Comparison of ENCODE assay signal across 8 cellular contexts in the genomic region with DNA sequence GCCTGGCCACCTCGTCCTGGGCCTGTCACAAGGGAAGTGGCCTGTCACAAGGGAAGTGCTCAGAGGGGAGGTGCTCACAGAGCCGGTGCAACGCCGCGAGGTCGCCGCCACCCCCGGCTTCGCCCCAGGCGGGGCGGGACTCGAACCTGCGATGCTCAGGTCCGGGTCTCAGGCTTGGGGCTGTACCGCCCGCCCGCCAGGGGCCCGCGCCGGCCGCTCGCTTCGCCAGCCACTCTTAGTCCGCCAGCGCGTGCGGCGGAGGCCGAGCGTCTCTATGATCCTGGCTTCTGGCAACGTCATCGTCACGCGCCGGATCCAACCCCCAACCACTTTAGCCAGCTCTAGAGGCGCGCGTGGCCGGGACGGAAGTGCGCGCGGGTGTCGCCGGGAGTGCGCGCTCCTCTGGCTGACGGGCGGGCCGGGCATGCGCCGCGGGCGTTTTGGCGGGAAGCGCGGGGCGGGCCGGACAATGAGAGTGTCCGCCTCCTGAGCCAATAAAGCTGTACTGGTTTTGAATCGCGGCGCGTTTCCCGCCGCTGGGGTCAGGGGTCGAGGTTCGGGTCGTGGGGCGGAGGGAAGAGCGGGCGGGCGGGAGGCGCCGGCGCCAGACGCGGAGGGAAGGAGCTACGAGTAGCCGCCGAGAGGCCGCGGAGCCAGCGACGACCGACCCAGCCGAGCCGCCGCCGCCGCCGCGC.
DNase-seq lines count a peak whose midpoint lies in the region; ATAC-seq and TF ChIP-seq lines count a peak whose summit lies in the region.

A gene with protein sequence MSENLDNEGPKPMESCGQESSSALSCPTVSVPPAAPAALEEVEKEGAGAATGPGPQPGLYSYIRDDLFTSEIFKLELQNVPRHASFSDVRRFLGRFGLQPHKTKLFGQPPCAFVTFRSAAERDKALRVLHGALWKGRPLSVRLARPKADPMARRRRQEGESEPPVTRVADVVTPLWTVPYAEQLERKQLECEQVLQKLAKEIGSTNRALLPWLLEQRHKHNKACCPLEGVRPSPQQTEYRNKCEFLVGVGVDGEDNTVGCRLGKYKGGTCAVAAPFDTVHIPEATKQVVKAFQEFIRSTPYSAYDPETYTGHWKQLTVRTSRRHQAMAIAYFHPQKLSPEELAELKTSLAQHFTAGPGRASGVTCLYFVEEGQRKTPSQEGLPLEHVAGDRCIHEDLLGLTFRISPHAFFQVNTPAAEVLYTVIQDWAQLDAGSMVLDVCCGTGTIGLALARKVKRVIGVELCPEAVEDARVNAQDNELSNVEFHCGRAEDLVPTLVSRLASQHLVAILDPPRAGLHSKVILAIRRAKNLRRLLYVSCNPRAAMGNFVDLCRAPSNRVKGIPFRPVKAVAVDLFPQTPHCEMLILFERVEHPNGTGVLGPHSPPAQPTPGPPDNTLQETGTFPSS (minus strand): TSS at position 276 of the 695 bp plus-strand sequence. CDS start 320 bp downstream, outside the sequence.

- DNase-seq in AG08396 (ENCODE audit: low spot score) (peak; percentile 100), NCI-H345 (lab: John Stamatoyannopoulos, UW) (peak; percentile 95), islet precursor cell (peak; percentile 99)
- DNase-seq in activated CD4-positive, CD25-positive, alpha-beta regulatory T cell (lab: John Stamatoyannopoulos, UW): peak; percentile 93 to 97 (median 93)
- DNase-seq in central memory CD4-positive, alpha-beta T cell: peak; percentile 98
- peak; percentile 94 to 97 (median 95) for DNase-seq in stimulated activated CD4-positive, alpha-beta T cell treated with anti-CD3 and anti-CD28 coated beads, Interleukin-12 subunit alpha, Interleukin-12 subunit beta, amount 100 ng/mL, for 48 hours (ENCODE audit: low read depth in 2 of 3, low spot score in 1 of 3)

- peak; percentile 69 for ATAC-seq in HG03196 (IDR thresholded peaks at IDR 0.05; ENCODE audit: unreplicated experiment)

- TF ChIP-seq POLR2A in GM18951 (IDR thresholded peaks at IDR 0.05; ENCODE audit: extremely low read depth, insufficient read depth, insufficient read length): peak; percentile 73

- in situ Hi-C loops in GM18951 (cut with MboI; ENCODE audit: low sequenced_read_pairs, unreplicated experiment): no loop called here

Comparison
In these comparisons a context has a peak if more than half of its experiments do, and no peak if none do; other contexts are left out.
1. Peak in every context shown above with its lines: DNase-seq and ATAC-seq.